ENCODE assay signal across 18 cellular contexts in genomic region chr11:69732910-69733309, GRCh38. TPM values are rescaled to one million over a fixed set of nuclear protein-coding genes. Genes with fewer than 3 reads are reported as not detected.
DNase-seq lines count a peak whose midpoint lies in the region; FAIRE-seq and TF ChIP-seq lines count a peak whose summit lies in the region.
"Had no signal": no experiment of that assay in that cellular context is flagged by ENCODE, and none has a peak within 500 bp of the region (broad histone marks: within the 10 kb centered on the region; RNA-seq: fewer than 3 reads in every experiment).

No MANE protein-coding gene starts in this region.

- H3K79me2 ChIP-seq in H1 (ENCODE audit: control insufficient read depth in 1 of 2, insufficient read depth in 2 of 2, low read length in 2 of 2), result no peaks in the 10 kb centered on the region

- H3K79me1 ChIP-seq in H1 (ENCODE audit: low read depth, low read length), result no peaks in the 10 kb centered on the region
- H3K79me1 ChIP-seq in mesenchymal stem cell (replicated peaks; ENCODE audit: low read length, poor library complexity, severe bottlenecking), result no peaks in the 10 kb centered on the region

- H3K36me3 ChIP-seq in H1 (ENCODE audit: control insufficient read depth in 2 of 4, insufficient read depth in 4 of 4, low read length in 3 of 4) (no peaks in the 10 kb centered on the region), mesenchymal stem cell (ENCODE audit: control insufficient read depth in 1 of 2, insufficient read depth in 2 of 2, low read depth in 1 of 2, low read length in 2 of 2) (no peaks in the 10 kb centered on the region)
- H3K36me3 ChIP-seq: BLaER1 had no signal

- H3K23me2 ChIP-seq in H1 (ENCODE audit: low read depth, low read length), result no peaks in the 10 kb centered on the region

- H4K91ac ChIP-seq in H1 (replicated peaks; ENCODE audit: insufficient read length, low read length), result no peak overlapping the region
- H4K91ac ChIP-seq in mesenchymal stem cell (ENCODE audit: low read length), result peak overlapping the region; percentile 2

- peak overlapping the region; percentile 29; the same call in 1 of the 2 replicates for H2BK15ac ChIP-seq in H1 (ENCODE audit: low read length)
- no peak overlapping the region for H2BK15ac ChIP-seq in mesenchymal stem cell (ENCODE audit: low read depth, poor library complexity, severe bottlenecking)

- H3K4ac ChIP-seq in H1 (replicated peaks; ENCODE audit: insufficient read length, low read depth, low read length), result no peak overlapping the region
- no peak overlapping the region for H3K4ac ChIP-seq in mesenchymal stem cell (ENCODE audit: low read depth in 1 of 2, low read length in 2 of 2)

- H3K9me3 ChIP-seq in H1 (ENCODE audit: insufficient read depth in 2 of 2, low read depth in 1 of 2, low read length in 1 of 2) (peaks cover 6 to 9% of the 10 kb centered on the region in 2 experiments; a peak in 2 of 4 replicates), mesenchymal stem cell (ENCODE audit: control insufficient read depth, low read length) (peaks cover 9% of the 10 kb centered on the region)

- H2AFZ ChIP-seq in H1 (ENCODE audit: low read length) (no peak overlapping the region), mesenchymal stem cell (ENCODE audit: low read depth, low read length) (no peak overlapping the region)
- H2AFZ ChIP-seq: GM23248 had no signal

- TF ChIP-seq CTCF in H1 (IDR thresholded peaks at IDR 0.05; ENCODE audit: control extremely low read depth in 1 of 3, insufficient read depth in 1 of 3, low read depth in 1 of 3, low read length in 3 of 3), result no peak

- peaks cover 0 to 2% of the 10 kb centered on the region in 2 experiments for H4K20me1 ChIP-seq in H1 (replicated peaks in 1 of 2; ENCODE audit: control insufficient read depth in 1 of 2, insufficient read depth in 2 of 2, low read length in 2 of 2)
- H4K20me1 ChIP-seq: BLaER1 had no signal

- no peak overlapping the region for H4K5ac ChIP-seq in H1 (ENCODE audit: insufficient read length, low read depth, low read length)

- H3K56ac ChIP-seq in H1 (replicated peaks; ENCODE audit: insufficient read length, low read depth, low read length), result no peak overlapping the region

- FAIRE-seq in H1 (lab: Jason Lieb, UNC) (no peak), urothelium cell line (lab: Jason Lieb, UNC) (peak; percentile 48)
- FAIRE-seq: GM12878, GM18507 had no signal

- H2BK12ac ChIP-seq in H1 (ENCODE audit: low read depth, low read length) (no peak overlapping the region), mesenchymal stem cell (ENCODE audit: low read length in 2 of 2) (no peak overlapping the region)

- DNase-seq in ELF-1 (ENCODE audit: low read depth, low spot score) (peak; percentile 60), H1 (ENCODE audit: low read depth in 1 of 2, low spot score in 2 of 2) (no peak), mesenchymal stem cell (no peak), urothelium cell line (ENCODE audit: low spot score) (peak; percentile 44), retina (no peak), mucosa of gallbladder (ENCODE audit: low spot score) (no peak), DMS53 (lab: John Stamatoyannopoulos, UW) (no peak)
- DNase-seq: 8988T; AML-193; Caco-2; CD8-positive, alpha-beta memory T cell; GM23248; H7 had no signal

- 94% methylated on average over 7 of the region's 7 CpGs; no CpG with 5 or more reads in 1 of the 2 experiments for whole genome bisulfite sequencing in H1 (ENCODE audit: extremely low coverage in 1 of 2, insufficient coverage in 1 of 2, insufficient read length in 1 of 2, insufficient replicate concordance in 2 of 2, low coverage in 1 of 2, low lambda C conversion rate in 2 of 2, missing lambda C conversion rate in 1 of 2), 2 experiments
- 72% methylated on average over 7 of the region's 7 CpGs for WGBS in mesenchymal stem cell

- H3K4me2 ChIP-seq in H1 (ENCODE audit: insufficient read depth in 1 of 2, low read depth in 2 of 2, low read length in 2 of 2) (no peak overlapping the region), mesenchymal stem cell (ENCODE audit: low read length, poor library complexity, severe bottlenecking) (no peak overlapping the region)
- H3K4me2 ChIP-seq: BLaER1 had no signal

- H2BK120ac ChIP-seq in H1 (replicated peaks; ENCODE audit: low read depth, low read length), result no peak overlapping the region
- H2BK120ac ChIP-seq in mesenchymal stem cell (ENCODE audit: low read depth, low read length), result no peak overlapping the region

- H2BK5ac ChIP-seq in H1 (ENCODE audit: low read depth, low read length) (no peak overlapping the region), mesenchymal stem cell (ENCODE audit: low read depth, low read length, poor library complexity, severe bottlenecking) (peak overlapping the region; percentile 49)

- H3K4me1 ChIP-seq in H1 (replicated peaks in 1 of 4; ENCODE audit: control insufficient read depth in 3 of 4, insufficient read depth in 4 of 4, low read length in 3 of 4), result peaks cover 0 to 3% (median 1%) of the 10 kb centered on the region in 4 experiments; a peak in 1 of 7 replicates
- H3K4me1 ChIP-seq in mesenchymal stem cell (ENCODE audit: control insufficient read depth, insufficient read depth, low read depth, low read length), result peaks cover 7% of the 10 kb centered on the region
- H3K4me1 ChIP-seq: BLaER1, Caco-2 had no signal

- POLR2A ChIA-PET in H1 (lab: Charles Lee; ENCODE audit: partially characterized antibody), result no interaction called here

- H3K27ac ChIP-seq in H1 (ENCODE audit: low read depth, low read length) (no peak overlapping the region), mesenchymal stem cell (ENCODE audit: low read length, poor library complexity, severe bottlenecking) (no peak overlapping the region)
- H3K27ac ChIP-seq: BLaER1, GM23248 had no signal

- CTCF ChIA-PET in H1 (lab: Charles Lee; ENCODE audit: partially characterized antibody), result interaction anchor here (0.7 kb wide), 1 partner anchor 463 kb away, joined by 3 read pairs; no protein-coding TSS in a partner anchor

- no peak overlapping the region for H2BK20ac ChIP-seq in H1 (ENCODE audit: low read length)

- TF ChIP-seq EP300 in H1 (IDR thresholded peaks at IDR 0.05; ENCODE audit: borderline replicate concordance in 1 of 2, low read depth in 2 of 2, low read length in 2 of 2), result no peak

- no peak overlapping the region for H3K14ac ChIP-seq in H1 (ENCODE audit: insufficient read length)
- H3K14ac ChIP-seq in mesenchymal stem cell (ENCODE audit: low read length in 2 of 2), result no peak overlapping the region

- H3K23ac ChIP-seq in H1 (ENCODE audit: insufficient read length) (no peak overlapping the region), mesenchymal stem cell (ENCODE audit: low read length in 2 of 2) (no peak overlapping the region)

- TF ChIP-seq POLR2A in H1 (IDR thresholded peaks at IDR 0.05; ENCODE audit: control extremely low read depth in 1 of 2, low read depth in 2 of 2, low read length in 2 of 2), result no peak

- H4K8ac ChIP-seq in H1 (ENCODE audit: extremely low read depth, insufficient read depth, low read length) (no peak overlapping the region; the same call in 1 of the 2 replicates), mesenchymal stem cell (ENCODE audit: low read length) (peak overlapping the region; percentile 14)

- H3K4me3 ChIP-seq in H1 (ENCODE audit: extremely low read depth in 1 of 4, insufficient read depth in 2 of 4, low read depth in 3 of 4, low read length in 4 of 4) (no peak overlapping the region), mesenchymal stem cell (ENCODE audit: insufficient read depth in 1 of 2, low read depth in 1 of 2, low read length in 2 of 2) (no peak overlapping the region)
- H3K4me3 ChIP-seq: BLaER1, GM12878, GM23248 had no signal

- H3K27me3 ChIP-seq in H1 (replicated peaks in 1 of 4; ENCODE audit: control insufficient read depth in 3 of 4, extremely low read depth in 1 of 4, insufficient read depth in 3 of 4, low read length in 3 of 4), result no peaks in the 10 kb centered on the region; a peak in 2 of 7 replicates
- H3K27me3 ChIP-seq in mesenchymal stem cell (ENCODE audit: control insufficient read depth in 1 of 2, insufficient read depth in 1 of 2, low read length in 2 of 2), result peaks cover 0 to 39% of the 10 kb centered on the region in 2 experiments
- H3K27me3 ChIP-seq: BLaER1 had no signal

- H2AK5ac ChIP-seq in H1 (ENCODE audit: low read depth, low read length), result no peak overlapping the region
- peak overlapping the region; percentile 3 for H2AK5ac ChIP-seq in mesenchymal stem cell (ENCODE audit: low read length, severe bottlenecking)

- H3K18ac ChIP-seq in H1 (ENCODE audit: extremely low read depth, low read length) (no peak overlapping the region), mesenchymal stem cell (ENCODE audit: low read depth in 1 of 2, low read length in 2 of 2) (no peak overlapping the region)

- H3K9ac ChIP-seq in H1 (replicated peaks in 1 of 4; ENCODE audit: extremely low read depth in 1 of 4, low read depth in 3 of 4, low read length in 3 of 4) (no peak overlapping the region), mesenchymal stem cell (ENCODE audit: low read length) (no peak overlapping the region)
- H3K9ac ChIP-seq: BLaER1, GM23248 had no signal

- no peak for TF ChIP-seq RAD21 in H1 (IDR thresholded peaks at IDR 0.05 in 1 of 2, conservative IDR thresholded peaks at IDR 0.05 in 1 of 2; ENCODE audit: low read depth in 2 of 2, low read length in 2 of 2)

RNA-seq across cellular contexts. Expression of gene FGF19, which starts 29.1 kb away (rescaled TPM):
- total RNA-seq in H1 (2021; fragmentation: NEBNext Ultra II Directional; extraction: Animal tissue kit (Norgen Biotek cat#: 25700)), result 14.8 and 15.4 TPM in 2 replicates
- 9.6 and 14.8 TPM in 2 replicates for polyA plus RNA-seq in H1 (2011; rRNA removed)
- polyA plus RNA-seq in H1 (2011; cell fraction: cytosol; rRNA removed), result 10.8 TPM
- polyA plus RNA-seq in H1 (2011; cell fraction: nucleus; rRNA removed), result 14.7 TPM
- 5.4 to 6.9 TPM (median 5.7 TPM) in 4 replicates for polyA plus RNA-seq in H1 (2012, experiment 1 of 2)
- 9.2 TPM for polyA plus RNA-seq in H1 (2012, experiment 2 of 2)
- polyA plus RNA-seq in H1 (2013, experiment 1 of 2), result 28.8 TPM
- polyA plus RNA-seq in H1 (2013, experiment 2 of 2), result 34.3 TPM
- 4.9 and 9.9 TPM in 2 replicates for polyA minus RNA-seq in H1 (2011; rRNA and poly(A)+ RNA removed)
- 7.6 TPM for polyA minus RNA-seq in H1 (2011; cell fraction: cytosol; rRNA and poly(A)+ RNA removed)
- polyA minus RNA-seq in H1 (2011; cell fraction: nucleus; rRNA and poly(A)+ RNA removed), result 6.4 TPM
- polyA plus RNA-seq in mesenchymal stem cell (2013, experiment 1 of 2), result not detected
- polyA plus RNA-seq in mesenchymal stem cell (2013, experiment 2 of 2), result 0.01 TPM
- total RNA-seq in mucosa of gallbladder, result 362 TPM
- total RNA-seq: CD8-positive, alpha-beta memory T cell; G401; GM23248; HT1080 had no signal
- polyA plus RNA-seq: CD8-positive, alpha-beta memory T cell; GM12878; GM23248 had no signal

RNA-seq across cellular contexts. Expression of gene FGF4, which starts 42.2 kb away (rescaled TPM):
- total RNA-seq in H1 (2021; fragmentation: NEBNext Ultra II Directional; extraction: Animal tissue kit (Norgen Biotek cat#: 25700)), result 2.0 TPM in 2 replicates
- 0.57 and 1.3 TPM in 2 replicates for polyA plus RNA-seq in H1 (2011; rRNA removed)
- polyA plus RNA-seq in H1 (2011; cell fraction: cytosol; rRNA removed), result 0.93 TPM
- 0.84 TPM for polyA plus RNA-seq in H1 (2011; cell fraction: nucleus; rRNA removed)
- polyA plus RNA-seq in H1 (2012, experiment 1 of 2), result 0.17 to 0.68 TPM (median 0.49 TPM) in 4 replicates
- 0.14 TPM for polyA plus RNA-seq in H1 (2012, experiment 2 of 2)
- 1.5 TPM for polyA plus RNA-seq in H1 (2013, experiment 1 of 2)
- polyA plus RNA-seq in H1 (2013, experiment 2 of 2), result 1.8 TPM
- 0.15 and 0.69 TPM in 2 replicates for polyA minus RNA-seq in H1 (2011; rRNA and poly(A)+ RNA removed)
- 2.5 TPM for polyA minus RNA-seq in H1 (2011; cell fraction: cytosol; rRNA and poly(A)+ RNA removed)
- polyA minus RNA-seq in H1 (2011; cell fraction: nucleus; rRNA and poly(A)+ RNA removed), result 2.4 TPM
- not detected for polyA plus RNA-seq in mesenchymal stem cell (2013, experiment 1 of 2)
- not detected for polyA plus RNA-seq in mesenchymal stem cell (2013, experiment 2 of 2)
- total RNA-seq in mucosa of gallbladder, result not detected
- total RNA-seq: Caco-2; CD8-positive, alpha-beta memory T cell; G401; GM12878; GM23248; HT1080 had no signal
- polyA plus RNA-seq: CD8-positive, alpha-beta memory T cell; GM12878; GM23248 had no signal

RNA-seq across cellular contexts. Expression of gene LTO1, which starts 57.8 kb away (rescaled TPM):
- 21.0 and 21.3 TPM in 2 replicates for total RNA-seq in H1 (2021; fragmentation: NEBNext Ultra II Directional; extraction: Animal tissue kit (Norgen Biotek cat#: 25700))
- 15.4 and 25.5 TPM in 2 replicates for polyA plus RNA-seq in H1 (2011; rRNA removed)
- 23.2 TPM for polyA plus RNA-seq in H1 (2011; cell fraction: cytosol; rRNA removed)
- 27.7 TPM for polyA plus RNA-seq in H1 (2011; cell fraction: nucleus; rRNA removed)
- 14.4 to 21.4 TPM (median 16.7 TPM) in 4 replicates for polyA plus RNA-seq in H1 (2012, experiment 1 of 2)
- polyA plus RNA-seq in H1 (2012, experiment 2 of 2), result 8.5 TPM
- 13.6 TPM for polyA plus RNA-seq in H1 (2013, experiment 1 of 2)
- 12.2 TPM for polyA plus RNA-seq in H1 (2013, experiment 2 of 2)
- polyA minus RNA-seq in H1 (2011; rRNA and poly(A)+ RNA removed), result 7.5 and 11.1 TPM in 2 replicates
- polyA minus RNA-seq in H1 (2011; cell fraction: cytosol; rRNA and poly(A)+ RNA removed), result 5.7 TPM
- polyA minus RNA-seq in H1 (2011; cell fraction: nucleus; rRNA and poly(A)+ RNA removed), result 18.6 TPM
- 12.8 TPM for polyA plus RNA-seq in mesenchymal stem cell (2013, experiment 1 of 2)
- 12.4 TPM for polyA plus RNA-seq in mesenchymal stem cell (2013, experiment 2 of 2)
- 24.5 TPM for total RNA-seq in mucosa of gallbladder

Comparison
In these comparisons a context has a peak if more than half of its experiments do, and no peak if none do; other contexts are left out.
1. DNase-seq: peak in ELF-1 (single experiment) and urothelium cell line (single experiment); none in H1 (0 of 2), mesenchymal stem cell (single experiment), retina (single experiment), mucosa of gallbladder (single experiment) and DMS53 (single experiment).
2. RNA of gene FGF19, which starts 29.1 kb away (total RNA-seq): 362 TPM in mucosa of gallbladder (single experiment); 14.8 to 15.4 TPM in H1; every median in the first group is over 10 times any median in the second.